ENCODE assay signal across 19 cellular contexts in the genomic region with DNA sequence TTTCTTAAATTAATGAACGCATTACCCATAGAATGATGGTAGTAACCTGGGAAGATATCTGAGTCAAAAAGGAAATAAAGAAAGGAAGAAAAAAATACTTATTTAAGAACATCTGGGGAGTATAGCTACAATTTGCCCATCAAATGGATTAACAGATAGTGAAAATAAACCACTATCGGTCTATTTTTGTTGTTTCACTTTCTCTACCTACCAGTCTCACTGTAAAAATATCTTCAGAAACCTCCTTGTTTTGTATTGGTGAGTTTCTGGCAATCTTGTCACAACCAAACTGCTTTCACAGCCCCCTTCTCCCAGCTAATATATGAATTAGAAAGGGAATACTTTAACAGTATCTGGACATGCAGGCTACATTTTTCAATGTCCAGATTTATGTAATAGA.
"Had no signal": no experiment of that assay in that cellular context is flagged by ENCODE, and none has a peak within 500 bp of the region (broad histone marks: within the 10 kb centered on the region; RNA-seq: fewer than 3 reads in every experiment).

No MANE protein-coding gene starts in this region.

- ATAC-seq: Panc1 had no signal

- DNase-seq: KBM-7, NCI-H1092, NCI-H1105 treated with DMSO at 0.1 percent for 48 hours, NCI-H1417 treated with DMSO at 0.1 percent for 48 hours, NCI-H146, NCI-H1694 treated with DMSO at 0.1 percent for 48 hours, NCI-H1930, NCI-H2081, NCI-H2107, NCI-H2227 treated with DMSO at 0.1 percent for 48 hours, NCI-H524, NCI-H526 treated with DMSO at 0.1 percent for 48 hours, NCI-H748 treated with DMSO at 0.1 percent for 48 hours, SHP77, SK-N-SH, SW 1271, T-helper 1 cell had no signal

- H3K9me2 ChIP-seq: SK-N-SH had no signal

- H3K9me3 ChIP-seq: SK-N-SH had no signal

- H3K27ac ChIP-seq: RWPE1 had no signal

- H3K4me2 ChIP-seq: SK-N-SH had no signal
